Comparison of ENCODE assay signal across 16 cellular contexts in the genomic region with DNA sequence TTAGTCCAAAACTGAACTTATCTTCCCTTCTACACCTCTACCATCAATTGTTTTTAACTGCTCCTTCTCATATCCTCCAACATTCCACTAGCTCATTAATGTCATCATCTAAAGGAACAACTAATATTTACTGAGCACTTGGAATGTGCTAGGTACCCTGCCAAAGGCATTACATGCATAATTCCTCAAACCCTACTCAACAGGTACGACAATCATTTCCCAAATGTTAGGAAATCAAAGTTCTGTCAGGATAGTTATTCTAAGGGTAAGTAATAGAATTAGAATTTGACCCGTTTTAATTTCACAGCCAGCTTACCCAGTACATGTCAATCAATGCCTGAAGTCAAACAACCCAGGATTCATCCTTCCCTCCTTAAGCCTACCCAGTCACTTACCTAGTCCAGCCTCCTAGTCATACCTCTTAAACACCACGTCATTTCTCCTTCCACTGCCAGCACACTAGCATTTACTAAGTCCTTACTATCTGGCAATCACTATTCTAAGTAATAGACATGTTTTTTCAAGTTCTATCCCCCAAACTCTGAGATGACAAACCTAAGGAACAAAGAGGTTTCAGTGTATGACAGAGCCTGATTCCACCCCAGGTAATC.
DNase-seq lines count a peak whose midpoint lies in the region; ATAC-seq and TF ChIP-seq lines count a peak whose summit lies in the region.
"Had no signal": no experiment of that assay in that cellular context is flagged by ENCODE, and none has a peak within 500 bp of the region (broad histone marks: within the 10 kb centered on the region; RNA-seq: fewer than 3 reads in every experiment).

No MANE protein-coding gene starts in this region.

- peaks cover 8 to 65% (median 23%) of the 10 kb centered on the region in 11 experiments; a peak in 17 of 22 replicates for H4K20me1 ChIP-seq in BLaER1 treated with 17β-estradiol and CSF1 and Interleukin-3, amounts not matched to agents 10 nM and 100 nM

- DNase-seq in HEK293T (ENCODE audit: extremely low spot score) (no peak), T47D (ENCODE audit: low read depth in 1 of 2, low spot score in 1 of 2) (peak; percentile 64 to 83), foreskin fibroblast (no peak)
- DNase-seq: activated CD8-positive, alpha-beta memory T cell treated with anti-CD3 and anti-CD28 coated beads for 24 hours; mucosa of descending colon; NCI-H1092 treated with DMSO at 0.1 percent for 48 hours; NCI-H2227 treated with DMSO at 0.1 percent for 48 hours; retina; stimulated activated CD4-positive, alpha-beta T cell treated with anti-CD3 and anti-CD28 coated beads, Interleukin-4, amount 100 ng/mL, for 24 hours; stimulated activated naive B cell treated with anti-CD40 and anti-IgM and Interleukin-4, amounts not matched to agents 10 μg/mL and 1 μg/mL and 100 μg/mL, for 72 hours; T-helper 9 cell had no signal

- TF ChIP-seq CTCF in foreskin fibroblast (IDR thresholded peaks at IDR 0.05; ENCODE audit: low read depth, low read length) = no peak

- ATAC-seq in HG03342 (IDR thresholded peaks at IDR 0.05; ENCODE audit: unreplicated experiment) = no peak
- no peak for ATAC-seq in HG03039 (IDR thresholded peaks at IDR 0.05; ENCODE audit: unreplicated experiment)
- ATAC-seq in GM21526 (IDR thresholded peaks at IDR 0.05; ENCODE audit: low FRiP score, unreplicated experiment) = no peak
- ATAC-seq: mucosa of descending colon; stimulated activated naive B cell treated with anti-CD40 and anti-IgM and Interleukin-4, amounts not matched to agents 10 μg/mL and 1 μg/mL and 100 μg/mL, for 72 hours had no signal

- H3K9ac ChIP-seq in BLaER1 treated with 17β-estradiol and CSF1 and Interleukin-3, amounts not matched to agents 10 nM and 100 nM = no peak overlapping the region
- H3K9ac ChIP-seq in mucosa of stomach (ENCODE audit: low read length) = no peak overlapping the region

- CTCF ChIA-PET in HEK293T (lab: Yijun Ruan, JAX) = no interaction called here

- peaks cover 1 to 23% (median 11%) of the 10 kb centered on the region in 11 experiments; a peak in 19 of 22 replicates for H3K36me3 ChIP-seq in BLaER1 treated with 17β-estradiol and CSF1 and Interleukin-3, amounts not matched to agents 10 nM and 100 nM
- peaks cover 4% of the 10 kb centered on the region for H3K36me3 ChIP-seq in mucosa of stomach (ENCODE audit: control insufficient read depth, insufficient read depth, low read length)

- H3K27ac ChIP-seq in BLaER1 treated with 17β-estradiol and CSF1 and Interleukin-3, amounts not matched to agents 10 nM and 100 nM = no peak overlapping the region

- H3K27me3 ChIP-seq in BLaER1 treated with 17β-estradiol and CSF1 and Interleukin-3, amounts not matched to agents 10 nM and 100 nM = no peaks in the 10 kb centered on the region
- H3K27me3 ChIP-seq in mucosa of stomach (ENCODE audit: control insufficient read depth, insufficient read depth, low read length) = no peaks in the 10 kb centered on the region

- in situ Hi-C loops in T47D (cut with HindIII; ENCODE audit: low pct_unique_long_range_greater_than_20kb, low sequenced_read_pairs) = no loop called here

- POLR2A ChIA-PET in HEK293T (lab: Yijun Ruan, JAX) = no interaction called here

- H3K4me1 ChIP-seq in BLaER1 treated with 17β-estradiol and CSF1 and Interleukin-3, amounts not matched to agents 10 nM and 100 nM = peaks cover 21 to 35% (median 25%) of the 10 kb centered on the region in 10 experiments
- peaks cover 33% of the 10 kb centered on the region for H3K4me1 ChIP-seq in mucosa of stomach (ENCODE audit: control insufficient read depth, insufficient read depth, low read length)

- peak overlapping the region; percentile 71 to 91 (median 87); a peak in 17 of 22 replicates for H3K4me2 ChIP-seq in BLaER1 treated with 17β-estradiol and CSF1 and Interleukin-3, amounts not matched to agents 10 nM and 100 nM

- H3K4me3 ChIP-seq in BLaER1 treated with 17β-estradiol and CSF1 and Interleukin-3, amounts not matched to agents 10 nM and 100 nM = no peak overlapping the region
- H3K4me3 ChIP-seq in mucosa of stomach (ENCODE audit: low read length) (peak overlapping the region; percentile 21), foreskin fibroblast (ENCODE audit: low read depth in 1 of 2, low read length in 2 of 2) (no peak overlapping the region)
- H3K4me3 ChIP-seq: mucosa of descending colon had no signal

- peaks cover 4 to 18% (median 11%) of the 10 kb centered on the region in 11 experiments; a peak in 12 of 22 replicates for H3K9me3 ChIP-seq in BLaER1 treated with 17β-estradiol and CSF1 and Interleukin-3, amounts not matched to agents 10 nM and 100 nM (replicated peaks in 1 of 11)
- no peaks in the 10 kb centered on the region for H3K9me3 ChIP-seq in mucosa of stomach (ENCODE audit: control insufficient read depth, low read length)
- H3K9me3 ChIP-seq: mucosa of descending colon had no signal

TF ChIP-seq in HEK293T, 16 proteins besides CTCF, POLR2A, EP300 and RAD21:
- no peak for TF ChIP-seq HDGF (IDR thresholded peaks at IDR 0.05; ENCODE audit: borderline replicate concordance)
- TF ChIP-seq FOXM1 (IDR thresholded peaks at IDR 0.05; ENCODE audit: borderline replicate concordance) = no peak
- no peak for TF ChIP-seq SP1 (IDR thresholded peaks at IDR 0.05)
- no peak for TF ChIP-seq TARDBP (IDR thresholded peaks at IDR 0.05)
- no peak for TF ChIP-seq FOXK2 (IDR thresholded peaks at IDR 0.05)
- 0 out of 2 replicates have a peak, but pooled peaks have one; percentile 25 for TF ChIP-seq PKNOX1 (IDR thresholded peaks at IDR 0.05)
- no peak for TF ChIP-seq CTBP1 (IDR thresholded peaks at IDR 0.05; ENCODE audit: borderline replicate concordance)

Comparison
In these comparisons a context has a peak if more than half of its experiments do, and no peak if none do; other contexts are left out.
1. DNase-seq: peak in T47D (2 of 2); none in HEK293T (single experiment) and foreskin fibroblast (0 of 2).